In genomic region chr9:122179690-122180074, GRCh38 we compare ENCODE assay signal across 1 cellular context.
TF ChIP-seq lines count a peak whose summit lies in the region.

No MANE protein-coding gene starts in this region.

TF ChIP-seq in H1, 55 proteins besides CTCF, POLR2A, EP300 and RAD21:
- TF ChIP-seq RFX5 (IDR thresholded peaks at IDR 0.05; ENCODE audit: borderline replicate concordance, low read depth, low read length) = no peak
- TF ChIP-seq SUZ12 (IDR thresholded peaks at IDR 0.05; ENCODE audit: low read length) = no peak
